ENCODE assay signal across 8 cellular contexts in the genomic region with DNA sequence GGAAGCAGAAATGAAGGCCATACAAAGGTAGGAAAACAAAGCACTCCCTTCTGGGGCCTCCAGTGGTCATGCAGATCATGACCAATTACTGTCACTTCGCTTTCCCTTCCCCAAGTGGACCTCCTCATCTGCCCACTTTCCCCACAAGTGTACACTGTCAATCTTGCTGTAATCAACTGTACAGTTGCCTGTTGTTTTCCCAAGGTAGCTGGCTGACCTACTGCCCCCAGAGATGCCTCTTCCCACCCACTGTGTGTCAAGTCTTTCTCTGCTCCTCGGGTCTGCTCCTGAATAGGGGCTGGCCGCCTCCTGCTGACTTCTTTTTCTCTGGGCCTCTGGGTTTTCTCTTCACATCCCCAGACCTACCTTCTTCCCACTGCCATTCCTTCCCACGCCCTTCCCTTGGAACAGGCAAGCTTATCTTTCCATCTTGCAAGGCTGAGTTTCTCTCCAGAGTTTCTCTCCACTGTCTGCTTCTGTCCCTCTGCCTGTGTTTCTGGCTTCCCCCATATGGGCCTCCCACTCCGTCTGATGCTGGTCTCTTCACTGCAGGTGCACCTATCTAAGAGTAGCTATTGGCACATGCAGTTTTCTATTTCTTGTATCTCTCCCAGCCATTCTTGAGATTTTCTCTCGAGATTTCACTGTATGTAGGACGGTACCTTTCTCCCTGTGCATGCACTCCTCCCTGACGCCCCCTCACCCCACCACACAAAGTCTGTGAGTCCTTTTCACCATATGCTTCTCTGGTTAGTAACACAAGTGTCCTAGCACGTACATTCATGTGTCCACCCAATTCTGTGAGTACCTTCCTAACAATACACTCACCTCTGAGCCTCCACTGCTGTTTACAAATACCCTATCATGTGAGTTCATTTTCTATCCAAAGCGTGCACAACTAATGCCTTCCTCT. TPM values are rescaled to one million over a fixed set of nuclear protein-coding genes. Genes with fewer than 3 reads are reported as not detected.
DNase-seq lines count a peak whose midpoint lies in the region; ATAC-seq and TF ChIP-seq lines count a peak whose summit lies in the region.

No MANE protein-coding gene starts in this region.

- H3K4me3 Mint-ChIP-seq in IgD-negative memory B cell = peak overlapping the region; percentile 92 to 100 (median 98)
- peak overlapping the region in 7 of 8 donors; percentile 95 to 100 (median 99) for H3K4me3 Mint-ChIP-seq in naive B cell

- H3K9me3 Mint-ChIP-seq in IgD-negative memory B cell = no peaks in the 10 kb centered on the region
- H3K9me3 Mint-ChIP-seq in naive B cell = peaks cover 0 to 4% (median 0%) of the 10 kb centered on the region in 7 donors

- DNase-seq in BJ (ENCODE audit: low read depth) (no peak), naive B cell (no peak), NCI-H1436 (lab: John Stamatoyannopoulos, UW) (no peak)
- DNase-seq in effector CD8-positive, alpha-beta T cell (lab: John Stamatoyannopoulos, UW) = no peak

- ATAC-seq in naive B cell (ENCODE audit: low read depth in 2 of 2) = no peak
- ATAC-seq in GM18868 (IDR thresholded peaks at IDR 0.05; ENCODE audit: unreplicated experiment) = no peak
- ATAC-seq in HG02973 (IDR thresholded peaks at IDR 0.05; ENCODE audit: unreplicated experiment) = no peak

- H3K27ac ChIP-seq in ectodermal cell (ENCODE audit: insufficient read depth, low read depth, low read length, poor library complexity, severe bottlenecking) = no peak overlapping the region

- POLR2A ChIA-PET in BJ (lab: Charles Lee) = interaction anchor here (0.6 to 2.4 kb wide), 4 partner anchors 72 to 646 kb away, joined by 3 to 9 read pairs (median 6); no protein-coding TSS in a partner anchor

- 47 to 54% methylated on average over 10 of the region's 10 CpGs for WGBS in ectodermal cell, 2 experiments

- peak overlapping the region; percentile 73 for H3K4me3 ChIP-seq in BJ (ENCODE audit: low read depth, low read length)
- peak overlapping the region; percentile 75 for H3K4me3 ChIP-seq in ectodermal cell (ENCODE audit: insufficient read depth, low read depth, low read length)

- H3K27me3 ChIP-seq in BJ (ENCODE audit: control insufficient read depth, insufficient read depth, low read length) (no peaks in the 10 kb centered on the region), ectodermal cell (ENCODE audit: control insufficient read depth, insufficient read depth, low read length, poor library complexity, severe bottlenecking) (peaks cover 19% of the 10 kb centered on the region)

- H3K27me3 Mint-ChIP-seq in IgD-negative memory B cell = no peaks in the 10 kb centered on the region
- no peaks in the 10 kb centered on the region for H3K27me3 Mint-ChIP-seq in naive B cell

- H3K27ac Mint-ChIP-seq in IgD-negative memory B cell = peak overlapping the region in 2 of 3 donors; percentile 94 to 99
- H3K27ac Mint-ChIP-seq in naive B cell = peak overlapping the region in 4 of 6 donors; percentile 2 to 99 (median 60)

- H3K36me3 Mint-ChIP-seq in IgD-negative memory B cell (peaks cover 2% of the 10 kb centered on the region), naive B cell (peaks cover 5 to 9% of the 10 kb centered on the region in 2 donors)

- H3K36me3 ChIP-seq in BJ (ENCODE audit: control insufficient read depth, insufficient read depth, low read length) = peaks cover 1% of the 10 kb centered on the region; the same call in 1 of the 2 replicates
- H3K36me3 ChIP-seq in ectodermal cell (ENCODE audit: control insufficient read depth, insufficient read depth, low read length) = no peaks in the 10 kb centered on the region

- CTCF ChIA-PET in BJ (lab: Yijun Ruan, JAX) = interaction anchor here (0.8 to 2.0 kb wide), 7 partner anchors 91 to 377 kb away, joined by 3 to 9 read pairs (median 4); no protein-coding TSS in a partner anchor

- peaks cover 19% of the 10 kb centered on the region for H3K4me1 ChIP-seq in ectodermal cell (ENCODE audit: control insufficient read depth, insufficient read depth, low read length)

- H3K9me3 ChIP-seq in ectodermal cell (ENCODE audit: control insufficient read depth, low read length) = no peaks in the 10 kb centered on the region

- H3K4me1 Mint-ChIP-seq in IgD-negative memory B cell = peaks cover 30 to 49% (median 40%) of the 10 kb centered on the region in 3 donors
- peaks cover 42 to 50% (median 48%) of the 10 kb centered on the region in 3 donors for H3K4me1 Mint-ChIP-seq in naive B cell

- TF ChIP-seq CTCF in BJ (IDR thresholded peaks at IDR 0.05; ENCODE audit: insufficient read depth, low read depth, low read length) = no peak

RNA-seq across cellular contexts. Expression of gene ELL2, which starts 2.3 kb away (rescaled TPM):
- polyA plus RNA-seq in BJ (2011; rRNA removed) = 58.9 and 116 TPM in 2 replicates
- 106 and 110 TPM in 2 replicates for polyA minus RNA-seq in BJ (2011; rRNA and poly(A)+ RNA removed)
- polyA plus RNA-seq in IgD-negative memory B cell = 9.9 TPM
- 9.4 TPM for polyA plus RNA-seq in ectodermal cell (2013, experiment 1 of 4)
- 8.1 TPM for polyA plus RNA-seq in ectodermal cell (2013, experiment 2 of 4)
- 7.3 TPM for polyA plus RNA-seq in ectodermal cell (2013, experiment 3 of 4)
- 7.7 TPM for polyA plus RNA-seq in ectodermal cell (2013, experiment 4 of 4)
- polyA plus RNA-seq in naive B cell (ENCODE audit: low read depth in 6 of 6) = 10 to 100 TPM in 1 of 6 donors, 1 to 10 TPM in 5; 6.3 to 10.1 (median 8.3) TPM
